In the genomic region with DNA sequence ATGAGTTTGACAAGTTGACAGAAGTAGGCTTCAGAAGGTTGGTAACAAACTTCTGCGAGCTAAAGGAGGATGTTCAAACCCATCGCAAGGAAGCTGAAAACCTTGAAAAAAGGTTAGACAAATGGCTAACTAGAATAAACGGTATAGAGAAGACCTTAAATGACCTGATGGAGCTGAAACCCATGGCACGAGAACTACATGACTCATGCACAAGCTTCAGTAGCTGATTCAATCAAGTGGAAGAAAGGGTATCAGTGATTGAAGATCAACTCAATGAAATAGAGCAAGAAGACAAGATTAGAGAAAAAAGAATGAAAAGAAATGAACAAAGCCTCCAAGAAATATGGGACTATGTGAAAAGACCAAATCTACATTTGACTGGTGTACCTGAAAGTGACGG, we compare ENCODE assay signal across 6 cellular contexts. TPM values are rescaled to one million over a fixed set of nuclear protein-coding genes. Genes with fewer than 3 reads are reported as not detected.
A peak's percentile ranks its signal among the peaks of the same experiment; 100 is the strongest.
DNase-seq lines count a peak whose midpoint lies in the region; ATAC-seq, FAIRE-seq and TF ChIP-seq lines count a peak whose summit lies in the region.
"Not testable (repeated sequence)": the region's sequence is repeated elsewhere in the genome, so short reads cannot be mapped to it uniquely, and the experiment has no call there.

No MANE protein-coding gene starts in this region.

- TF ChIP-seq CTCF in CD8-positive, alpha-beta T cell (IDR thresholded peaks at IDR 0.05); foreskin keratinocyte (conservative IDR thresholded peaks at IDR 0.05): not testable (repeated sequence)

- peak overlapping the region; percentile 32 for H3K27ac Mint-ChIP-seq in CD8-positive, alpha-beta T cell
- H3K27ac Mint-ChIP-seq in activated T-cell treated with anti-CD3 and anti-CD28 coated beads, Interleukin-2, amount 50 U/mL, for 24 hours: peak overlapping the region; percentile 28
- H3K27ac Mint-ChIP-seq in activated naive CD8-positive, alpha-beta T cell treated with anti-CD3 and anti-CD28 coated beads, Interleukin-2, amount 50 U/mL, for 24 hours: peak overlapping the region; percentile 71
- peak overlapping the region; percentile 78 for H3K27ac Mint-ChIP-seq in stimulated activated memory B cell treated with anti-CD40 and anti-IgM and Interleukin-4, amounts not matched to agents 10 μg/mL and 1 μg/mL and 100 μg/mL, for 72 hours

- H3K4me3 Mint-ChIP-seq in CD8-positive, alpha-beta T cell; activated T-cell treated with anti-CD3 and anti-CD28 coated beads, Interleukin-2, amount 50 U/mL, for 24 hours; activated naive CD8-positive, alpha-beta T cell treated with anti-CD3 and anti-CD28 coated beads, Interleukin-2, amount 50 U/mL, for 24 hours; stimulated activated memory B cell treated with anti-CD40 and anti-IgM and Interleukin-4, amounts not matched to agents 10 μg/mL and 1 μg/mL and 100 μg/mL, for 72 hours: not testable (repeated sequence)

- not testable (repeated sequence) for H3K27ac ChIP-seq in CD8-positive, alpha-beta T cell (ENCODE audit: low read depth, low read length)
- H3K27ac ChIP-seq in foreskin keratinocyte: peak overlapping the region; percentile 75

- peak; percentile 81 for FAIRE-seq in RCC 7860 (lab: Jason Lieb, UNC)

- peaks cover 19% of the 10 kb centered on the region for H3K36me3 Mint-ChIP-seq in CD8-positive, alpha-beta T cell
- H3K36me3 Mint-ChIP-seq in activated T-cell treated with anti-CD3 and anti-CD28 coated beads, Interleukin-2, amount 50 U/mL, for 24 hours (ENCODE audit: low read depth): peaks cover 55% of the 10 kb centered on the region
- peaks cover 57% of the 10 kb centered on the region for H3K36me3 Mint-ChIP-seq in activated naive CD8-positive, alpha-beta T cell treated with anti-CD3 and anti-CD28 coated beads, Interleukin-2, amount 50 U/mL, for 24 hours (ENCODE audit: low read depth)
- H3K36me3 Mint-ChIP-seq in stimulated activated memory B cell treated with anti-CD40 and anti-IgM and Interleukin-4, amounts not matched to agents 10 μg/mL and 1 μg/mL and 100 μg/mL, for 72 hours: not testable (repeated sequence)

- not testable (repeated sequence) for H3K27me3 ChIP-seq in CD8-positive, alpha-beta T cell (ENCODE audit: insufficient read depth, low read length); foreskin keratinocyte

- ATAC-seq in CD8-positive, alpha-beta T cell; activated naive CD8-positive, alpha-beta T cell treated with anti-CD3 and anti-CD28 coated beads, Interleukin-2, amount 50 U/mL, for 24 hours; foreskin keratinocyte; stimulated activated memory B cell treated with anti-CD40 and anti-IgM and Interleukin-4, amounts not matched to agents 10 μg/mL and 1 μg/mL and 100 μg/mL, for 72 hours: not testable (repeated sequence)

- POLR2A ChIA-PET in CD8-positive, alpha-beta T cell (lab: Charles Lee): interaction anchor here (0.8 to 14.9 kb wide), 4 partner anchors 12 to 199 kb away, joined by 3 to 359 read pairs (median 8); no protein-coding TSS in a partner anchor

- H3K4me1 Mint-ChIP-seq in CD8-positive, alpha-beta T cell (ENCODE audit: low read depth): peaks cover 26% of the 10 kb centered on the region
- H3K4me1 Mint-ChIP-seq in activated T-cell treated with anti-CD3 and anti-CD28 coated beads, Interleukin-2, amount 50 U/mL, for 24 hours (ENCODE audit: low read depth): peaks cover 78% of the 10 kb centered on the region
- peaks cover 79% of the 10 kb centered on the region for H3K4me1 Mint-ChIP-seq in activated naive CD8-positive, alpha-beta T cell treated with anti-CD3 and anti-CD28 coated beads, Interleukin-2, amount 50 U/mL, for 24 hours
- H3K4me1 Mint-ChIP-seq in stimulated activated memory B cell treated with anti-CD40 and anti-IgM and Interleukin-4, amounts not matched to agents 10 μg/mL and 1 μg/mL and 100 μg/mL, for 72 hours: peaks cover 64% of the 10 kb centered on the region

- intact Hi-C loops in CD8-positive, alpha-beta T cell (cut with DNase I, micrococcal nuclease): not testable (repeated sequence)

- DNase-seq in CD8-positive, alpha-beta T cell; RCC 7860 (ENCODE audit: low spot score); activated T-cell treated with anti-CD3 and anti-CD28 coated beads, Interleukin-2, amount 50 U/mL, for 24 hours; activated naive CD8-positive, alpha-beta T cell treated with anti-CD3 and anti-CD28 coated beads, Interleukin-2, amount 50 U/mL, for 24 hours: not testable (repeated sequence)
- DNase-seq in foreskin keratinocyte: peak in 1 of 2 donors; percentile 31

- not testable (repeated sequence) for H3K9me3 ChIP-seq in CD8-positive, alpha-beta T cell (ENCODE audit: low read length)

- peaks cover 18% of the 10 kb centered on the region for H3K9me3 Mint-ChIP-seq in CD8-positive, alpha-beta T cell
- H3K9me3 Mint-ChIP-seq in activated T-cell treated with anti-CD3 and anti-CD28 coated beads, Interleukin-2, amount 50 U/mL, for 24 hours: peaks cover 38% of the 10 kb centered on the region
- peaks cover 33% of the 10 kb centered on the region for H3K9me3 Mint-ChIP-seq in activated naive CD8-positive, alpha-beta T cell treated with anti-CD3 and anti-CD28 coated beads, Interleukin-2, amount 50 U/mL, for 24 hours
- not testable (repeated sequence) for H3K9me3 Mint-ChIP-seq in stimulated activated memory B cell treated with anti-CD40 and anti-IgM and Interleukin-4, amounts not matched to agents 10 μg/mL and 1 μg/mL and 100 μg/mL, for 72 hours

- H3K4me1 ChIP-seq in CD8-positive, alpha-beta T cell (ENCODE audit: insufficient read depth, low read length): peaks cover 23% of the 10 kb centered on the region
- H3K4me1 ChIP-seq in foreskin keratinocyte: peaks cover 26% of the 10 kb centered on the region

- H3K4me3 ChIP-seq in CD8-positive, alpha-beta T cell (ENCODE audit: low read depth, low read length): not testable (repeated sequence)

- CTCF ChIA-PET in CD8-positive, alpha-beta T cell (lab: Charles Lee): interaction anchor here (0.6 to 14.0 kb wide), 9 partner anchors 11 to 75 kb away, joined by 3 to 219 read pairs (median 4); no protein-coding TSS in a partner anchor

- H3K36me3 ChIP-seq in CD8-positive, alpha-beta T cell (ENCODE audit: insufficient read depth, low read length): not testable (repeated sequence)

- H3K27me3 Mint-ChIP-seq in CD8-positive, alpha-beta T cell (ENCODE audit: low read depth); activated T-cell treated with anti-CD3 and anti-CD28 coated beads, Interleukin-2, amount 50 U/mL, for 24 hours; activated naive CD8-positive, alpha-beta T cell treated with anti-CD3 and anti-CD28 coated beads, Interleukin-2, amount 50 U/mL, for 24 hours; stimulated activated memory B cell treated with anti-CD40 and anti-IgM and Interleukin-4, amounts not matched to agents 10 μg/mL and 1 μg/mL and 100 μg/mL, for 72 hours: not testable (repeated sequence)

RNA-seq across cellular contexts. Expression of a gene that starts 32.6 kb away (rescaled TPM):
- 1,000 to 10,000 TPM; 1,266 to 1,281 TPM for total RNA-seq in CD8-positive, alpha-beta T cell
- total RNA-seq in foreskin keratinocyte: 123 and 142 TPM in 2 replicates
- polyA plus RNA-seq in foreskin keratinocyte: 131 and 143 TPM in 2 replicates

RNA-seq across cellular contexts. Expression of a gene that starts 34.3 kb away (rescaled TPM):
- total RNA-seq in CD8-positive, alpha-beta T cell: 100 to 1,000 TPM; 148 to 159 TPM
- 47.2 and 52.3 TPM in 2 replicates for total RNA-seq in foreskin keratinocyte
- polyA plus RNA-seq in foreskin keratinocyte: 57.2 and 62.7 TPM in 2 replicates

RNA-seq across cellular contexts. Expression of a gene that starts 35.1 kb away (rescaled TPM):
- 10 to 100 TPM; 11.3 to 13.3 TPM for total RNA-seq in CD8-positive, alpha-beta T cell
- total RNA-seq in foreskin keratinocyte: 5.7 and 6.3 TPM in 2 replicates
- 4.2 and 5.8 TPM in 2 replicates for polyA plus RNA-seq in foreskin keratinocyte

RNA-seq across cellular contexts. Expression of a gene that starts 49.3 kb away (rescaled TPM):
- total RNA-seq in CD8-positive, alpha-beta T cell: 100 to 1,000 TPM; 121 to 130 TPM
- total RNA-seq in foreskin keratinocyte: 57.1 and 69.7 TPM in 2 replicates
- polyA plus RNA-seq in foreskin keratinocyte: 34.3 and 38.5 TPM in 2 replicates

Comparison
In these comparisons a context has a peak if more than half of its experiments do, and no peak if none do; other contexts are left out.
1. H3K27ac Mint-ChIP-seq: peak in every context shown above with its lines; median percentile 78 in stimulated activated memory B cell treated with anti-CD40 and anti-IgM and Interleukin-4, amounts not matched to agents 10 μg/mL and 1 μg/mL and 100 μg/mL, for 72 hours; 71 in activated naive CD8-positive, alpha-beta T cell treated with anti-CD3 and anti-CD28 coated beads, Interleukin-2, amount 50 U/mL, for 24 hours; 32 in CD8-positive, alpha-beta T cell; 28 in activated T-cell treated with anti-CD3 and anti-CD28 coated beads, Interleukin-2, amount 50 U/mL, for 24 hours.